In genomic region chr6:119148102-119148824, GRCh38 we compare ENCODE assay signal across 8 cellular contexts.
DNase-seq lines count a peak whose midpoint lies in the region; ATAC-seq, FAIRE-seq and TF ChIP-seq lines count a peak whose summit lies in the region.

No MANE protein-coding gene starts in this region.

- H4K91ac ChIP-seq in trophoblast cell (ENCODE audit: low read depth, low read length): peak overlapping the region; percentile 21

- no peak overlapping the region for H3K4ac ChIP-seq in trophoblast cell (ENCODE audit: low read depth, low read length)

- no peak overlapping the region for H3K23ac ChIP-seq in trophoblast cell (ENCODE audit: low read length)

- peak overlapping the region; percentile 73 for H3K4me2 ChIP-seq in A549
- H3K4me2 ChIP-seq in trophoblast cell (ENCODE audit: low read length): no peak overlapping the region

- FAIRE-seq in A549 (lab: Jason Lieb, UNC): no peak

- H3K36me3 ChIP-seq in gastroesophageal sphincter: no peaks in the 10 kb centered on the region
- no peaks in the 10 kb centered on the region for H3K36me3 ChIP-seq in trophoblast cell (ENCODE audit: control insufficient read depth in 1 of 2, insufficient read depth in 2 of 2, low read length in 2 of 2)

- TF ChIP-seq RAD21 in A549 (conservative IDR thresholded peaks at IDR 0.05 in 1 of 2, IDR thresholded peaks at IDR 0.05 in 1 of 2): peak; percentile 73 to 75

- peak; percentile 54 to 73; a peak in 4 of 6 replicates for ATAC-seq in A549
- ATAC-seq in gastroesophageal sphincter: peak; percentile 56
- no peak for ATAC-seq in GM19455 (IDR thresholded peaks at IDR 0.05; ENCODE audit: unreplicated experiment)

- no peak overlapping the region for H3K4me3 ChIP-seq in A549
- H3K4me3 ChIP-seq in NB4 (ENCODE audit: low read depth, low read length): no peak overlapping the region
- no peak overlapping the region for H3K4me3 ChIP-seq in WI38 (ENCODE audit: low read depth, low read length)
- peak overlapping the region; percentile 15 to 39 for H3K4me3 ChIP-seq in gastroesophageal sphincter
- no peak overlapping the region for H3K4me3 ChIP-seq in trophoblast cell (ENCODE audit: low read depth, low read length)

- no peak overlapping the region for H2AFZ ChIP-seq in trophoblast cell (ENCODE audit: insufficient read depth, low read length, poor library complexity)

- CTCF ChIA-PET in A549 (lab: Yijun Ruan, JAX): interaction anchor here (0.6 to 3.7 kb wide), 17 partner anchors 10 to 1866 kb away, joined by 3 to 27 read pairs (median 4); no protein-coding TSS in a partner anchor

- POLR2A ChIA-PET in A549 (lab: Yijun Ruan, JAX): interaction anchor here (1.0 kb wide), 1 partner anchor 48 kb away, joined by 3 read pairs; no protein-coding TSS in a partner anchor

- DNase-seq in A549 (ENCODE audit: low read depth in 1 of 2, low spot score in 1 of 2) (peak; percentile 33 to 47), G401 (ENCODE audit: low spot score) (peak; percentile 75), NB4 (ENCODE audit: low read depth) (peak; percentile 67), trophoblast cell (peak; percentile 83 to 88), GF-D8 (lab: John Stamatoyannopoulos, UW) (no peak)

- H3K79me1 ChIP-seq in trophoblast cell (ENCODE audit: low read length): peaks cover 4% of the 10 kb centered on the region

- H2AK5ac ChIP-seq in trophoblast cell (ENCODE audit: low read length): peak overlapping the region; percentile 15

- H3K4me1 ChIP-seq in A549: peaks cover 19% of the 10 kb centered on the region
- peaks cover 3 to 45% (median 12%) of the 10 kb centered on the region in 3 donors for H3K4me1 ChIP-seq in gastroesophageal sphincter
- H3K4me1 ChIP-seq in trophoblast cell (ENCODE audit: control insufficient read depth in 1 of 2, insufficient read depth in 2 of 2, low read length in 2 of 2): peaks cover 8 to 19% of the 10 kb centered on the region in 2 experiments

- no peaks in the 10 kb centered on the region for H3K9me3 ChIP-seq in A549
- H3K9me3 ChIP-seq in gastroesophageal sphincter: no peaks in the 10 kb centered on the region
- H3K9me3 ChIP-seq in trophoblast cell (ENCODE audit: insufficient read depth, low read depth, low read length): no peaks in the 10 kb centered on the region

- TF ChIP-seq POLR2A in A549 (IDR thresholded peaks at IDR 0.05; ENCODE audit: low read length) (no peak), NB4 (IDR thresholded peaks at IDR 0.05; ENCODE audit: extremely low read depth, insufficient read length) (no peak), gastroesophageal sphincter (IDR thresholded peaks at IDR 0.05) (no peak)

- no peak overlapping the region for H3K9ac ChIP-seq in trophoblast cell (ENCODE audit: low read length)

- no peak overlapping the region for H4K8ac ChIP-seq in trophoblast cell (ENCODE audit: low read depth, low read length)

- H3K27ac ChIP-seq in A549: peak overlapping the region in 1 of 2 experiments; percentile 70; a peak in 2 of 6 replicates
- peak overlapping the region in 2 of 4 donors; percentile 28 to 35 for H3K27ac ChIP-seq in gastroesophageal sphincter
- no peak overlapping the region for H3K27ac ChIP-seq in trophoblast cell (ENCODE audit: low read depth, low read length)

- H4K12ac ChIP-seq in trophoblast cell (ENCODE audit: low read depth, low read length): no peak overlapping the region

- TF ChIP-seq CTCF in A549 (IDR thresholded peaks at IDR 0.05): peak; percentile 65
- peak; percentile 56 for TF ChIP-seq CTCF in NB4 (IDR thresholded peaks at IDR 0.05; ENCODE audit: low read depth, low read length)
- peak; percentile 36 for TF ChIP-seq CTCF in WI38 (IDR thresholded peaks at IDR 0.05; ENCODE audit: low read depth, low read length)
- TF ChIP-seq CTCF in gastroesophageal sphincter (IDR thresholded peaks at IDR 0.05): peak; percentile 42 to 71 (median 66)

- no peak overlapping the region for H2BK5ac ChIP-seq in trophoblast cell (ENCODE audit: low read depth, low read length, poor library complexity)

- no peak overlapping the region for H3K14ac ChIP-seq in trophoblast cell (ENCODE audit: low read length)

- 43% methylated on average over 5 of the region's 5 CpGs for WGBS in A549 (ENCODE audit: missing lambda C conversion rate)
- 2 to 47% methylated on average over 5 of the region's 5 CpGs for WGBS in gastroesophageal sphincter (ENCODE audit: low coverage in 1 of 2), 2 donors
- no CpG with 5 or more reads among the region's 5 CpGs for WGBS in trophoblast cell (ENCODE audit: extremely low coverage, insufficient coverage, insufficient read length)

- in situ Hi-C loops in G401 (cut with HindIII; ENCODE audit: low sequenced_read_pairs): no loop called here

- no peak overlapping the region for H3K18ac ChIP-seq in trophoblast cell (ENCODE audit: low read length)

- no peaks in the 10 kb centered on the region for H3K79me2 ChIP-seq in trophoblast cell (ENCODE audit: control insufficient read depth, insufficient read depth, low read length, poor library complexity)

- peak overlapping the region; percentile 2 for H2BK120ac ChIP-seq in trophoblast cell (ENCODE audit: insufficient read depth, low read length, poor library complexity)

- H3K27me3 ChIP-seq in gastroesophageal sphincter (no peaks in the 10 kb centered on the region), trophoblast cell (ENCODE audit: insufficient read depth, low read length) (no peaks in the 10 kb centered on the region)

- H2BK12ac ChIP-seq in trophoblast cell (ENCODE audit: low read length): peak overlapping the region; percentile 27

- TF ChIP-seq EP300 in A549 (IDR thresholded peaks at IDR 0.05) (no peak), gastroesophageal sphincter (IDR thresholded peaks at IDR 0.05) (no peak)

TF ChIP-seq in A549, 52 proteins besides CTCF, POLR2A, EP300 and RAD21:
- TF ChIP-seq TP53 (CRISPR knock-in tag; IDR thresholded peaks at IDR 0.05) (no peak), SMC3 (IDR thresholded peaks at IDR 0.05) (peak; percentile 50)
TF ChIP-seq in A549: peak in this region for 1.

Comparison
In these comparisons a context has a peak if more than half of its experiments do, and no peak if none do; other contexts are left out.
1. H3K4me3 ChIP-seq: peak in gastroesophageal sphincter (2 of 2); none in A549 (single experiment), NB4 (single experiment), WI38 (single experiment) and trophoblast cell (single experiment).
2. Peak in every context shown above with its lines, with median percentiles within 50 percentile points of each other: CTCF ChIP-seq.